8 cellular contexts compared by ENCODE assay signal in genomic region chr10:102246261-102246660, GRCh38. TPM values are rescaled to one million over a fixed set of nuclear protein-coding genes. Genes with fewer than 3 reads are reported as not detected.
A peak's percentile ranks its signal among the peaks of the same experiment; 100 is the strongest.
DNase-seq lines count a peak whose midpoint lies in the region; ATAC-seq and TF ChIP-seq lines count a peak whose summit lies in the region.

No MANE protein-coding gene starts in this region.

- DNase-seq in GM12865 (ENCODE audit: low read depth), result peak; percentile 28
- DNase-seq in SJSA1 (ENCODE audit: low read depth in 1 of 2, low spot score in 2 of 2), result peak in 1 of 2 experiments; percentile 44
- DNase-seq in fibroblast of gingiva (ENCODE audit: low read depth), result peak; percentile 37
- no peak for DNase-seq in retinal pigment epithelial cell (ENCODE audit: low read depth)
- no peak for DNase-seq in NCI-H1417 treated with DMSO at 0.1 percent for 48 hours (lab: John Stamatoyannopoulos, UW)
- DNase-seq in head of caudate nucleus, result no peak

- no peak for ATAC-seq in HG03460 (IDR thresholded peaks at IDR 0.05; ENCODE audit: unreplicated experiment)
- no peak for ATAC-seq in GM19463 (IDR thresholded peaks at IDR 0.05; ENCODE audit: unreplicated experiment)

- TF ChIP-seq CTCF in GM12865 (IDR thresholded peaks at IDR 0.05; ENCODE audit: insufficient read depth, low read depth, low read length, missing control alignments) (no peak), retinal pigment epithelial cell (conservative IDR thresholded peaks at IDR 0.05; ENCODE audit: low read depth, low read length) (no peak)

- intact Hi-C loops in head of caudate nucleus (cut with DNase I), result no loop called here

- no peaks in the 10 kb centered on the region for H3K9me3 ChIP-seq in SJSA1 (replicated peaks)

- H3K4me1 ChIP-seq in SJSA1 (replicated peaks), result peaks cover 26% of the 10 kb centered on the region

- peak overlapping the region; percentile 83 for H3K4me3 ChIP-seq in GM12865 (ENCODE audit: low read depth, low read length)
- H3K4me3 ChIP-seq in SJSA1, result peak overlapping the region; percentile 64
- H3K4me3 ChIP-seq in retinal pigment epithelial cell (ENCODE audit: low read length), result peak overlapping the region; percentile 99

- no peaks in the 10 kb centered on the region for H3K27me3 ChIP-seq in SJSA1 (replicated peaks)

- H3K36me3 ChIP-seq in SJSA1, result peaks cover 19% of the 10 kb centered on the region

- H3K27ac ChIP-seq in SJSA1, result no peak overlapping the region; the same call in 1 of the 2 replicates

RNA-seq across cellular contexts. Expression of gene GBF1, which starts 0.9 kb away (rescaled TPM):
- total RNA-seq in SJSA1 (2014; rRNA removed; shearing (Covaris generic)), result 23.3 and 36.3 TPM in 2 replicates

RNA-seq across cellular contexts. Expression of gene PITX3, which starts 4.9 kb away (rescaled TPM):
- not detected in 2 replicates for total RNA-seq in SJSA1 (2014; rRNA removed; shearing (Covaris generic))

RNA-seq across cellular contexts. Expression of gene ELOVL3, which starts 20.2 kb away (rescaled TPM):
- not detected in 2 replicates for total RNA-seq in SJSA1 (2014; rRNA removed; shearing (Covaris generic))

Comparison
In these comparisons a context has a peak if more than half of its experiments do, and no peak if none do; other contexts are left out.
1. DNase-seq: peak in GM12865 (single experiment) and fibroblast of gingiva (single experiment); none in retinal pigment epithelial cell (single experiment), NCI-H1417 treated with DMSO at 0.1 percent for 48 hours (single experiment) and head of caudate nucleus (0 of 42).
2. Peak in every context shown above with its lines, with median percentiles within 50 percentile points of each other: H3K4me3 ChIP-seq.